In the genomic region with DNA sequence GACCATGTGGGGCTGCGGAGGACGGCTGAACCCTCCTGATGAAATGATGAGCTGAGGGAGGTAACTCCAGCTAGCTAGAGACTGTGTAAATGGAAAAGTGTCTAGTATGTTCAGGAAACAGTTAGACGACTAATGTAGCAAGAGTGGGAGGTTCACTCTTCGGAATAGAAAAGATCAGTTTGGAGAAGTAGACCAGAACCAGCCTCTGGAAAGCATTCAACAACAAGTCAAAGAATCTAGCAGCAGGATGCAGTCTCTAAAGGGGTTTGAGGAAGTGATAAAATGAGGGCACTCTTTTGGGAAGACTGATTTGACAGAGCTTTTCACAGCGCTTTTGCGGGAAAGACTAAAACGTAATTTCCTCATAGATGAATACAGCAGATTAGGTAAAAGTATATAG, we compare ENCODE assay signal across 26 cellular contexts.
"Had no signal": no experiment of that assay in that cellular context is flagged by ENCODE, and none has a peak within 500 bp of the region (broad histone marks: within the 10 kb centered on the region; RNA-seq: fewer than 3 reads in every experiment).

No MANE protein-coding gene starts in this region.

- H3K27ac ChIP-seq: ascending aorta, cardiac muscle cell, gastrocnemius medialis, neural progenitor cell, parathyroid adenoma, spleen, thoracic aorta, uterus, VCaP had no signal

- DNase-seq: activated CD4-positive, alpha-beta T cell treated with anti-CD3 and anti-CD28 coated beads for 4 hours; activated CD4-positive, alpha-beta T cell treated with anti-CD3 and anti-CD28 coated beads, Interleukin-2, amount 50 U/mL, for 4 hours; activated effector memory CD4-positive, alpha-beta T cell treated with Interleukin-2 at 50 U/mL for 16 hours; activated naive CD4-positive, alpha-beta T cell treated with anti-CD3 and anti-CD28 coated beads, Interleukin-2, amount 10 ng/mL, durations not matched to agents 7 days and 5 days; activated naive CD8-positive, alpha-beta T cell treated with anti-CD3 and anti-CD28 coated beads, Interleukin-2, amount 10 ng/mL, durations not matched to agents 7 days and 5 days; effector CD4-positive, alpha-beta T cell; erythroblast; gastrocnemius medialis; head of caudate nucleus; hippocampal formation; kidney; left colon; mammary epithelial cell; natural killer cell; occipital lobe; spleen; stimulated activated naive CD8-positive, alpha-beta T cell treated with anti-CD3 and anti-CD28 coated beads, Interleukin-15, Interleukin-2, amounts not matched to agents 100 U/mL and 50 U/mL, for 24 hours; T-helper 1 cell; trophoblast cell; uterus had no signal
